15 cellular contexts compared by ENCODE assay signal in genomic region chr12:530308-530707, GRCh38.
DNase-seq lines count a peak whose midpoint lies in the region; ATAC-seq, FAIRE-seq and TF ChIP-seq lines count a peak whose summit lies in the region.
"Had no signal": no experiment of that assay in that cellular context is flagged by ENCODE, and none has a peak within 500 bp of the region (broad histone marks: within the 10 kb centered on the region; RNA-seq: fewer than 3 reads in every experiment).

No MANE protein-coding gene starts in this region.

- H3K36me3 ChIP-seq in adrenal gland (replicated peaks in 1 of 2): no peaks in the 10 kb centered on the region
- no peaks in the 10 kb centered on the region for H3K36me3 ChIP-seq in keratinocyte (ENCODE audit: control insufficient read depth in 2 of 2, extremely low read depth in 1 of 2, insufficient read depth in 2 of 2, low read length in 2 of 2)
- no peaks in the 10 kb centered on the region for H3K36me3 ChIP-seq in tibial nerve
- no peaks in the 10 kb centered on the region for H3K36me3 ChIP-seq in sigmoid colon
- H3K36me3 ChIP-seq: SJSA1 had no signal

- peak overlapping the region; percentile 62 for H3K4me2 ChIP-seq in keratinocyte (ENCODE audit: control insufficient read depth, extremely low read depth, insufficient read depth, low read depth, low read length)

- H3K27ac ChIP-seq in adrenal gland: peak overlapping the region in 3 of 5 donors; percentile 23 to 82 (median 50)
- H3K27ac ChIP-seq in keratinocyte (ENCODE audit: control insufficient read depth, insufficient read depth, low read length): peak overlapping the region; percentile 74
- H3K27ac ChIP-seq in tibial nerve: peak overlapping the region in 3 of 4 donors; percentile 34 to 75 (median 34)
- no peak overlapping the region for H3K27ac ChIP-seq in sigmoid colon
- H3K27ac ChIP-seq: SJSA1 had no signal

- H3K4me3 ChIP-seq in adrenal gland (no peak overlapping the region), keratinocyte (ENCODE audit: control insufficient read depth in 2 of 3, extremely low read depth in 1 of 3, insufficient read depth in 2 of 3, low read depth in 1 of 3, low read length in 3 of 3) (no peak overlapping the region), tibial nerve (no peak overlapping the region), sigmoid colon (no peak overlapping the region)
- H3K4me3 ChIP-seq: SJSA1 had no signal

- TF ChIP-seq CTCF in adrenal gland (IDR thresholded peaks at IDR 0.05) (no peak), keratinocyte (optimal IDR thresholded peaks at IDR 0.05 in 1 of 3, IDR thresholded peaks at IDR 0.05 in 1 of 3, conservative IDR thresholded peaks at IDR 0.05 in 1 of 3; ENCODE audit: extremely low read depth in 1 of 3, insufficient read depth in 2 of 3, low read length in 3 of 3) (no peak), tibial nerve (IDR thresholded peaks at IDR 0.05) (no peak), sigmoid colon (IDR thresholded peaks at IDR 0.05) (no peak)

- peak overlapping the region; percentile 33 for H3K9ac ChIP-seq in keratinocyte (ENCODE audit: control insufficient read depth, extremely low read depth, insufficient read depth, low read length)

- no peak for TF ChIP-seq EP300 in tibial nerve (IDR thresholded peaks at IDR 0.05)
- TF ChIP-seq EP300 in sigmoid colon (IDR thresholded peaks at IDR 0.05): no peak

- DNase-seq in NCI-H2107 treated with DMSO at 0.1 percent for 48 hours (lab: John Stamatoyannopoulos, UW; ENCODE audit: unreplicated experiment) (peak; percentile 63), NCI-H2107 (lab: John Stamatoyannopoulos, UW) (no peak), adrenal gland (peak; percentile 58 to 83 (median 80)), keratinocyte (ENCODE audit: low read depth, low spot score) (no peak), tibial nerve (ENCODE audit: low spot score in 2 of 2) (no peak), sigmoid colon (no peak), occipital lobe (lab: John Stamatoyannopoulos, UW) (no peak)
- DNase-seq: activated B cell treated with CpG ODN at 0.5 μM for 24 hours; activated T-cell treated with anti-CD3 and anti-CD28 coated beads for 4 hours; DND-41; effector memory CD8-positive, alpha-beta T cell; NCI-H510A treated with DMSO at 0.1 percent for 48 hours had no signal

- intact Hi-C loops in adrenal gland (cut with DNase I) (no loop called here), sigmoid colon (cut with DNase I) (no loop called here)

- no peak for ATAC-seq in HG02885 (IDR thresholded peaks at IDR 0.05; ENCODE audit: poor library complexity, unreplicated experiment)
- ATAC-seq: effector memory CD8-positive, alpha-beta T cell had no signal

- H3K9me3 ChIP-seq in adrenal gland (replicated peaks in 1 of 3) (no peaks in the 10 kb centered on the region), keratinocyte (ENCODE audit: control insufficient read depth, low read depth, low read length) (peaks cover 3% of the 10 kb centered on the region), tibial nerve (peaks cover 0 to 11% (median 0%) of the 10 kb centered on the region in 4 donors), sigmoid colon (no peaks in the 10 kb centered on the region)

- peak; percentile 99 for FAIRE-seq in keratinocyte (lab: Jason Lieb, UNC)
- FAIRE-seq: A204.1 had no signal

- dilution Hi-C loops in keratinocyte (cut with MboI; ENCODE audit: extremely low pct_ligation_motif_present, low sequenced_read_pairs): no loop called here

- H3K4me1 ChIP-seq in adrenal gland (replicated peaks in 1 of 2) (peaks cover 3 to 9% of the 10 kb centered on the region in 2 donors), keratinocyte (ENCODE audit: control insufficient read depth, extremely low read depth, insufficient read depth, low read length) (peaks cover 35% of the 10 kb centered on the region), tibial nerve (no peaks in the 10 kb centered on the region), sigmoid colon (no peaks in the 10 kb centered on the region)
- H3K4me1 ChIP-seq: SJSA1 had no signal

- H3K79me2 ChIP-seq in keratinocyte (ENCODE audit: control insufficient read depth, insufficient read depth, low read length): no peaks in the 10 kb centered on the region

- H2AFZ ChIP-seq in keratinocyte (ENCODE audit: control insufficient read depth, low read length): peak overlapping the region; percentile 60

- H3K27me3 ChIP-seq in adrenal gland: no peaks in the 10 kb centered on the region
- no peaks in the 10 kb centered on the region for H3K27me3 ChIP-seq in keratinocyte (ENCODE audit: control insufficient read depth, extremely low read depth, insufficient read depth, low read length)
- no peaks in the 10 kb centered on the region for H3K27me3 ChIP-seq in tibial nerve
- no peaks in the 10 kb centered on the region for H3K27me3 ChIP-seq in sigmoid colon
- H3K27me3 ChIP-seq: SJSA1 had no signal

- no peaks in the 10 kb centered on the region for H4K20me1 ChIP-seq in keratinocyte (ENCODE audit: control insufficient read depth, extremely low read depth, insufficient read depth, low read length)

- TF ChIP-seq POLR2A in adrenal gland (IDR thresholded peaks at IDR 0.05): no peak
- TF ChIP-seq POLR2A in tibial nerve (IDR thresholded peaks at IDR 0.05): no peak
- no peak for TF ChIP-seq POLR2A in sigmoid colon (IDR thresholded peaks at IDR 0.05)

- peaks cover 2% of the 10 kb centered on the region for H3K9me1 ChIP-seq in keratinocyte (ENCODE audit: control insufficient read depth, extremely low read depth, insufficient read depth, low read length)

- 48 to 55% (median 52%) methylated on average over 6 of the region's 6 CpGs for WGBS in adrenal gland, 4 donors
- WGBS in tibial nerve, 2 donors: 63 to 71% methylated on average over 6 of the region's 6 CpGs
- WGBS in sigmoid colon, 2 donors: 54 to 75% methylated on average over 6 of the region's 6 CpGs

Comparison
In these comparisons a context has a peak if more than half of its experiments do, and no peak if none do; other contexts are left out.
1. DNase-seq: peak in NCI-H2107 treated with DMSO at 0.1 percent for 48 hours (single experiment) and adrenal gland (7 of 7); none in NCI-H2107 (single experiment), keratinocyte (single experiment), tibial nerve (0 of 2), sigmoid colon (single experiment) and occipital lobe (single experiment).
2. H3K27ac ChIP-seq: peak in adrenal gland (3 of 5), keratinocyte (single experiment) and tibial nerve (3 of 4); none in sigmoid colon (0 of 4).